ENCODE assay signal across 8 cellular contexts in genomic region chr10:69327463-69328345, GRCh38. TPM values are rescaled to one million over a fixed set of nuclear protein-coding genes. Genes with fewer than 3 reads are reported as not detected.
DNase-seq lines count a peak whose midpoint lies in the region; ATAC-seq and TF ChIP-seq lines count a peak whose summit lies in the region.

No MANE protein-coding gene starts in this region.

- peak overlapping the region in 3 of 4 donors; percentile 26 to 48 (median 33) for H3K4me3 ChIP-seq in esophagus squamous epithelium
- peak overlapping the region; percentile 32 for H3K4me3 ChIP-seq in naive thymus-derived CD4-positive, alpha-beta T cell (ENCODE audit: low read length)

- no peaks in the 10 kb centered on the region for H3K27me3 Mint-ChIP-seq in naive thymus-derived CD4-positive, alpha-beta T cell

- H3K9me3 ChIP-seq in esophagus squamous epithelium, result no peaks in the 10 kb centered on the region
- H3K9me3 ChIP-seq in naive thymus-derived CD4-positive, alpha-beta T cell (ENCODE audit: control insufficient read depth in 2 of 3, low read length in 3 of 3), result no peaks in the 10 kb centered on the region

- TF ChIP-seq CTCF in esophagus squamous epithelium (IDR thresholded peaks at IDR 0.05), result no peak

- H3K27ac ChIP-seq in esophagus squamous epithelium, result peak overlapping the region; percentile 87 to 91 (median 90)
- H3K27ac ChIP-seq in naive thymus-derived CD4-positive, alpha-beta T cell (ENCODE audit: low read depth, low read length), result peak overlapping the region; percentile 65

- intact Hi-C loops in esophagus squamous epithelium (cut with DNase I), result no loop called here
- intact Hi-C loops in naive thymus-derived CD4-positive, alpha-beta T cell (cut with micrococcal nuclease), result loop anchor here (1.0 to 10.0 kb wide), 6 partner anchors 8 to 1077 kb away; partner anchors contain the start of gene EIF4EBP2 (in 1 of the 2)

- DNase-seq in DMS79 (lab: John Stamatoyannopoulos, UW) (peak; percentile 53), Kasumi-1 (lab: John Stamatoyannopoulos, UW) (peak; percentile 90), activated T-cell treated with anti-CD3 and anti-CD28 coated beads for 1 hour (ENCODE audit: low read depth) (peak; percentile 20), esophagus squamous epithelium (lab: John Stamatoyannopoulos, UW) (no peak), ureter (ENCODE audit: low spot score) (peak; percentile 88), GM19240 (ENCODE audit: insufficient read length, low spot score) (no peak)
- DNase-seq in naive thymus-derived CD4-positive, alpha-beta T cell, result peak in 5 of 9 donors; percentile 30 to 42 (median 35)

- CTCF ChIA-PET in naive thymus-derived CD4-positive, alpha-beta T cell (lab: Charles Lee), result interaction anchor here (0.6 to 1.0 kb wide), 6 partner anchors 9 to 78 kb away, joined by 3 to 4 read pairs (median 3); no protein-coding TSS in a partner anchor

- H3K4me3 Mint-ChIP-seq in naive thymus-derived CD4-positive, alpha-beta T cell, result peak overlapping the region; percentile 76 to 90 (median 82)

- ATAC-seq in GM21526 (IDR thresholded peaks at IDR 0.05; ENCODE audit: low FRiP score, unreplicated experiment), result peak; percentile 82
- peak; percentile 90 for ATAC-seq in naive thymus-derived CD4-positive, alpha-beta T cell

- H3K9me3 Mint-ChIP-seq in naive thymus-derived CD4-positive, alpha-beta T cell, result no peaks in the 10 kb centered on the region

- H3K36me3 Mint-ChIP-seq in naive thymus-derived CD4-positive, alpha-beta T cell, result peaks cover 0 to 10% (median 0%) of the 10 kb centered on the region in 5 donors

- H3K27ac Mint-ChIP-seq in naive thymus-derived CD4-positive, alpha-beta T cell, result peak overlapping the region; percentile 68 to 96 (median 89)

- peaks cover 0 to 27% (median 0%) of the 10 kb centered on the region in 3 donors for H3K36me3 ChIP-seq in esophagus squamous epithelium
- peaks cover 0 to 3% (median 0%) of the 10 kb centered on the region in 3 experiments for H3K36me3 ChIP-seq in naive thymus-derived CD4-positive, alpha-beta T cell (ENCODE audit: control insufficient read depth in 2 of 3, insufficient read depth in 3 of 3, low read length in 3 of 3)

- 12 to 28% methylated on average over 20 to 21 of the region's 23 CpGs for WGBS in esophagus squamous epithelium, 2 donors

- peaks cover 31 to 100% (median 70%) of the 10 kb centered on the region in 3 donors for H3K4me1 ChIP-seq in esophagus squamous epithelium
- peaks cover 16 to 18% of the 10 kb centered on the region in 2 donors for H3K4me1 ChIP-seq in naive thymus-derived CD4-positive, alpha-beta T cell (ENCODE audit: control insufficient read depth in 2 of 2, insufficient read depth in 2 of 2, low read length in 2 of 2)

- H3K4me1 Mint-ChIP-seq in naive thymus-derived CD4-positive, alpha-beta T cell, result peaks cover 46 to 93% (median 73%) of the 10 kb centered on the region in 7 donors

- POLR2A ChIA-PET in naive thymus-derived CD4-positive, alpha-beta T cell (lab: Charles Lee), result interaction anchor here (0.6 to 4.0 kb wide), 15 partner anchors 9 to 789 kb away, joined by 3 to 48 read pairs (median 4); no protein-coding TSS in a partner anchor

- H3K27me3 ChIP-seq in esophagus squamous epithelium, result no peaks in the 10 kb centered on the region
- no peaks in the 10 kb centered on the region for H3K27me3 ChIP-seq in naive thymus-derived CD4-positive, alpha-beta T cell (ENCODE audit: control insufficient read depth in 2 of 2, insufficient read depth in 2 of 2, low read length in 2 of 2)

- peak in 2 of 4 donors; percentile 33 to 57 for TF ChIP-seq POLR2A in esophagus squamous epithelium (IDR thresholded peaks at IDR 0.05)

RNA-seq across cellular contexts. Expression of gene HK1, which starts 49.4 kb away (rescaled TPM):
- total RNA-seq in esophagus squamous epithelium (100 to 1,000 TPM; 130 to 189 (median 142) TPM), ureter (139 TPM)
- total RNA-seq in naive thymus-derived CD4-positive, alpha-beta T cell, result 100 to 1,000 TPM in 1 of 5 experiments, 10 to 100 TPM in 4; 60.1 to 144 (median 66.3) TPM
- polyA plus RNA-seq in naive thymus-derived CD4-positive, alpha-beta T cell, result 100 to 1,000 TPM in 1 of 2 donors, 10 to 100 TPM in 1; 95.5 to 138 TPM

Comparison
In these comparisons a context has a peak if more than half of its experiments do, and no peak if none do; other contexts are left out.
1. DNase-seq: peak in DMS79 (single experiment), Kasumi-1 (2 of 2), activated T-cell treated with anti-CD3 and anti-CD28 coated beads for 1 hour (single experiment), naive thymus-derived CD4-positive, alpha-beta T cell (5 of 9) and ureter (single experiment); none in esophagus squamous epithelium (single experiment) and GM19240 (single experiment).